ENCODE assay signal across 21 cellular contexts in the genomic region with DNA sequence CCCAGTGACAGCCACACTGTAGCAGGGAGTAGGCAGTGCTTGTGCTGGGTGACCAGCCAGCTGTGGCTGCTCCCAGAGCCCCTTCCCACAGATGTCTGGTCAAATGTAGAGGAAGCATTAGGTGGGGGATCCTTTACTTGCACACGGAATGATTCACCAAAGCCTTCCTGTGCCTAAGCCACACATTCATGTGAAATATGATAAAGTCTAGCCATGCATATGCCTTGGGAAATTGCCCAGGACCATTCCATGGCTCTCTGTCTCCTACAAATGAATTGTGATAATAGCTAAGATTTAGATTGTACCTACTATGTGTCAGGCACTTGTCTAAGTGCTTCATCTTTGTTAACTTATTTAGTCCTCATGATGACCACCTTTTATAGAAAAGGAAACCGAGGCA.
"Had no signal": no experiment of that assay in that cellular context is flagged by ENCODE, and none has a peak within 500 bp of the region (broad histone marks: within the 10 kb centered on the region; RNA-seq: fewer than 3 reads in every experiment).

No MANE protein-coding gene starts in this region.

- H3K4me1 ChIP-seq: SJSA1 had no signal

- H3K9me3 ChIP-seq: MG63, SJSA1 had no signal

- H3K27ac ChIP-seq: SJSA1, SK-N-MC had no signal

- H3K36me3 ChIP-seq: MG63, SJSA1 had no signal

- H3K27me3 ChIP-seq: MG63, SJSA1 had no signal

- DNase-seq: IMR-90, Karpas-422, KG1, MG63, NCI-H1092, NCI-H1105 treated with DMSO at 0.1 percent for 48 hours, NCI-H1417 treated with DMSO at 0.1 percent for 48 hours, NCI-H146, NCI-H1694 treated with DMSO at 0.1 percent for 48 hours, NCI-H1930, NCI-H2081, NCI-H2107, NCI-H2227 treated with DMSO at 0.1 percent for 48 hours, NCI-H69, NCI-H774, Right ventricle myocardium superior, RPMI8226, SIG-M5 had no signal

- H3K4me3 ChIP-seq: MG63, SJSA1, SK-N-MC had no signal

- ATAC-seq: HepG2 had no signal
